23 cellular contexts compared by ENCODE assay signal in genomic region chr4:36278789-36279188, GRCh38. TPM values are rescaled to one million over a fixed set of nuclear protein-coding genes. Genes with fewer than 3 reads are reported as not detected.
DNase-seq lines count a peak whose midpoint lies in the region; ATAC-seq and TF ChIP-seq lines count a peak whose summit lies in the region.
"Had no signal": no experiment of that assay in that cellular context is flagged by ENCODE, and none has a peak within 500 bp of the region (broad histone marks: within the 10 kb centered on the region; RNA-seq: fewer than 3 reads in every experiment).

No MANE protein-coding gene starts in this region.

- H3K4me1 Mint-ChIP-seq in activated T-cell treated with anti-CD3 and anti-CD28 coated beads, Interleukin-2, amount 50 U/mL, for 24 hours (ENCODE audit: low read depth), result peaks cover 55% of the 10 kb centered on the region
- H3K4me1 Mint-ChIP-seq in T-helper 1 cell treated with Interleukin-12 subunit alpha and Interleukin-12 subunit beta and Interleukin-4 antibody, amounts not matched to agents 30 μg/mL and 1 μg/mL, for 36 hours (ENCODE audit: low read depth), result peaks cover 60% of the 10 kb centered on the region
- H3K4me1 Mint-ChIP-seq in stimulated activated naive CD8-positive, alpha-beta T cell treated with anti-CD3 and anti-CD28 coated beads, Interleukin-15, Interleukin-2, amounts not matched to agents 100 ng/mL and 50 ng/mL, for 24 hours (ENCODE audit: low read depth), result peaks cover 48% of the 10 kb centered on the region

- peak overlapping the region; percentile 2 for H3K4me3 Mint-ChIP-seq in activated T-cell treated with anti-CD3 and anti-CD28 coated beads, Interleukin-2, amount 50 U/mL, for 24 hours
- no peak overlapping the region for H3K4me3 Mint-ChIP-seq in T-helper 1 cell treated with Interleukin-12 subunit alpha and Interleukin-12 subunit beta and Interleukin-4 antibody, amounts not matched to agents 30 μg/mL and 1 μg/mL, for 36 hours
- peak overlapping the region; percentile 20 for H3K4me3 Mint-ChIP-seq in stimulated activated naive CD8-positive, alpha-beta T cell treated with anti-CD3 and anti-CD28 coated beads, Interleukin-15, Interleukin-2, amounts not matched to agents 100 ng/mL and 50 ng/mL, for 24 hours

- H3K36me3 Mint-ChIP-seq in activated T-cell treated with anti-CD3 and anti-CD28 coated beads, Interleukin-2, amount 50 U/mL, for 24 hours (ENCODE audit: low read depth), result no peaks in the 10 kb centered on the region
- H3K36me3 Mint-ChIP-seq in T-helper 1 cell treated with Interleukin-12 subunit alpha and Interleukin-12 subunit beta and Interleukin-4 antibody, amounts not matched to agents 30 μg/mL and 1 μg/mL, for 36 hours (ENCODE audit: low read depth), result peaks cover 23% of the 10 kb centered on the region
- H3K36me3 Mint-ChIP-seq in stimulated activated naive CD8-positive, alpha-beta T cell treated with anti-CD3 and anti-CD28 coated beads, Interleukin-15, Interleukin-2, amounts not matched to agents 100 ng/mL and 50 ng/mL, for 24 hours (ENCODE audit: low read depth), result no peaks in the 10 kb centered on the region
- H3K36me3 Mint-ChIP-seq: CD4-positive, CD25-positive, alpha-beta regulatory T cell had no signal

- no peak for TF ChIP-seq CTCF in mucosa of descending colon (IDR thresholded peaks at IDR 0.05)

- H3K36me3 ChIP-seq in mucosa of descending colon (ENCODE audit: low read depth), result no peaks in the 10 kb centered on the region
- H3K36me3 ChIP-seq: colonic mucosa had no signal

- H3K4me1 ChIP-seq in mucosa of descending colon (ENCODE audit: low read depth), result no peaks in the 10 kb centered on the region
- H3K4me1 ChIP-seq: colonic mucosa had no signal

- H3K27ac Mint-ChIP-seq in activated T-cell treated with anti-CD3 and anti-CD28 coated beads, Interleukin-2, amount 50 U/mL, for 24 hours, result peak overlapping the region; percentile 53
- peak overlapping the region; percentile 4 for H3K27ac Mint-ChIP-seq in T-helper 1 cell treated with Interleukin-12 subunit alpha and Interleukin-12 subunit beta and Interleukin-4 antibody, amounts not matched to agents 30 μg/mL and 1 μg/mL, for 36 hours
- H3K27ac Mint-ChIP-seq in stimulated activated naive CD8-positive, alpha-beta T cell treated with anti-CD3 and anti-CD28 coated beads, Interleukin-15, Interleukin-2, amounts not matched to agents 100 ng/mL and 50 ng/mL, for 24 hours, result peak overlapping the region; percentile 69

- intact Hi-C loops in mucosa of descending colon (cut with DNase I, micrococcal nuclease), result no loop called here

- ATAC-seq in esophagus mucosa (peak; percentile 82), HG03097 (IDR thresholded peaks at IDR 0.05; ENCODE audit: low FRiP score, unreplicated experiment) (no peak), mucosa of descending colon (no peak)

- H3K9me3 Mint-ChIP-seq in activated T-cell treated with anti-CD3 and anti-CD28 coated beads, Interleukin-2, amount 50 U/mL, for 24 hours, result no peaks in the 10 kb centered on the region
- peaks cover 5% of the 10 kb centered on the region for H3K9me3 Mint-ChIP-seq in T-helper 1 cell treated with Interleukin-12 subunit alpha and Interleukin-12 subunit beta and Interleukin-4 antibody, amounts not matched to agents 30 μg/mL and 1 μg/mL, for 36 hours
- H3K9me3 Mint-ChIP-seq in stimulated activated naive CD8-positive, alpha-beta T cell treated with anti-CD3 and anti-CD28 coated beads, Interleukin-15, Interleukin-2, amounts not matched to agents 100 ng/mL and 50 ng/mL, for 24 hours, result no peaks in the 10 kb centered on the region

- no peaks in the 10 kb centered on the region for H3K27me3 Mint-ChIP-seq in activated T-cell treated with anti-CD3 and anti-CD28 coated beads, Interleukin-2, amount 50 U/mL, for 24 hours
- H3K27me3 Mint-ChIP-seq in T-helper 1 cell treated with Interleukin-12 subunit alpha and Interleukin-12 subunit beta and Interleukin-4 antibody, amounts not matched to agents 30 μg/mL and 1 μg/mL, for 36 hours (ENCODE audit: low read depth), result no peaks in the 10 kb centered on the region
- no peaks in the 10 kb centered on the region for H3K27me3 Mint-ChIP-seq in stimulated activated naive CD8-positive, alpha-beta T cell treated with anti-CD3 and anti-CD28 coated beads, Interleukin-15, Interleukin-2, amounts not matched to agents 100 ng/mL and 50 ng/mL, for 24 hours
- H3K27me3 Mint-ChIP-seq: CD4-positive, CD25-positive, alpha-beta regulatory T cell had no signal

- H3K4me3 ChIP-seq in mucosa of descending colon, result no peak overlapping the region
- H3K4me3 ChIP-seq: colonic mucosa had no signal

- no peaks in the 10 kb centered on the region for H3K9me3 ChIP-seq in mucosa of descending colon
- H3K9me3 ChIP-seq: colonic mucosa had no signal

- no peak for DNase-seq in activated T-cell treated with anti-CD3 and anti-CD28 coated beads, Interleukin-2, amount 50 U/mL, for 24 hours
- no peak for DNase-seq in activated T-cell treated with anti-CD3 and anti-CD28 coated beads, Interleukin-2, amount 50 U/mL, for 1 hour
- no peak for DNase-seq in mucosa of descending colon
- no peak for DNase-seq in kidney glomerular epithelial cell (lab: John Stamatoyannopoulos, UW)
- DNase-seq: activated naive CD4-positive, alpha-beta T cell treated with Interleukin-2 at 50 U/mL for 16 hours; colonic mucosa; DMS79; GOT3; hippocampal formation; mesenchymal stem cell; NCI-H1930; NCI-H446 treated with DMSO at 0.1 percent for 48 hours; NK-92 treated with Interleukin-12 subunit alpha and Interleukin-12 subunit beta, amount 100 ng/mL, for 24 hours; retina; stimulated activated naive CD4-positive, alpha-beta T cell; SW 1271; trophoblast cell had no signal

RNA-seq across cellular contexts. Expression of gene DTHD1, which starts 2.6 kb away (rescaled TPM):
- 0.08 TPM for total RNA-seq in esophagus mucosa
- under 1 TPM; 0.12 to 0.55 (median 0.22) TPM for total RNA-seq in mucosa of descending colon
- total RNA-seq: fibroblast of villous mesenchyme had no signal

RNA-seq across cellular contexts. Expression of gene ARAP2, which starts 34.5 kb away (rescaled TPM):
- total RNA-seq in esophagus mucosa, result 28.5 TPM
- total RNA-seq in mucosa of descending colon, result 10 to 100 TPM; 21.7 to 27.9 (median 22.5) TPM

Comparison
In these comparisons a context has a peak if more than half of its experiments do, and no peak if none do; other contexts are left out.
1. H3K27ac Mint-ChIP-seq: peak in every context shown above with its lines; median percentile 69 in stimulated activated naive CD8-positive, alpha-beta T cell treated with anti-CD3 and anti-CD28 coated beads, Interleukin-15, Interleukin-2, amounts not matched to agents 100 ng/mL and 50 ng/mL, for 24 hours; 53 in activated T-cell treated with anti-CD3 and anti-CD28 coated beads, Interleukin-2, amount 50 U/mL, for 24 hours; 4 in T-helper 1 cell treated with Interleukin-12 subunit alpha and Interleukin-12 subunit beta and Interleukin-4 antibody, amounts not matched to agents 30 μg/mL and 1 μg/mL, for 36 hours.